ENCODE assay signal across 1 cellular context in the genomic region with DNA sequence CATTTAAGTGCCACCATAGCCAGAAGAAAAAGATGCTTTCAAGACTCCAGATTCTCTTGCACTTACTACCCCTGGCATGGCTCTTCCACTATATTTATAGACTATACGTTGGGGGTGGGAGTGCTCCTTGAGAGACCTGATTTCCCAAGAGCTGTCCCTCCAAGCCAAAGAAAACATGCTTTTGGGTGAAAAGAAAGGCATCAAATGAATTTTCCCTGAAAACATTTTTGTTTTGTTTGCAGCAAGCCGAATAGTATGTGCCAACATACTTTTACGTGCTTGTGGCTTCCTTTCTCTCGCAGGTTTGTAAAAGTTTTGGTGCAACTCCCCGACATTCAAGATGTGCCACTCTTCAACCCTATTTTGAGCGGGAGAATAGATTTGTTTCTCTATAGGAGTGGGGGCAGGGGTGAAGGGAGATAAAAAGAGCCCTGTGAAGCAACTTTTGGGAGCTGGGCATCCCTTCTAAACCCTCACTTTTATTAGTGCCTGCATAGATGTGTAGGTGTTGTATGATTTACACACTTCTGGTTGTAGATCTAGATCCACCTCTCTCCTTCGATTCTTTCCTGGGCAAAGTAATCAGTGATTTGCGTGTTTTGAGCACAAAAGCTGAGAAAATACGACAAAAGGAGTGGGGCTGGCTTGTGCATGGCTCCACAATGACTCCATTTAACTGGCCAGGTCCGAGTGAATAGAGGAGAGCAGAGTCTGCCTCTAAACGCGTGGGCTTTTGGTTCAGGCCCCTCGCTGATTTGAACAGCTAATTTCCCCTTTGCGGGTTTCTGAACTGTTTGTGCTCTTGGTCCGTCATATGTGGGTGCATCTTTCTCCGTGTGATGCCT.
TF ChIP-seq lines count a peak whose summit lies in the region.

No MANE protein-coding gene starts in this region.

TF ChIP-seq in H1, 55 proteins besides CTCF, POLR2A, EP300 and RAD21:
- TF ChIP-seq BCL11A (IDR thresholded peaks at IDR 0.05; ENCODE audit: low read depth in 2 of 2, low read length in 2 of 2) = no peak
- TF ChIP-seq SP1 (IDR thresholded peaks at IDR 0.05; ENCODE audit: low read depth, low read length) = no peak
- TF ChIP-seq CREB1 (IDR thresholded peaks at IDR 0.05) = no peak
- no peak for TF ChIP-seq SIN3A (conservative IDR thresholded peaks at IDR 0.05 in 1 of 2, IDR thresholded peaks at IDR 0.05 in 1 of 2; ENCODE audit: low read depth in 1 of 2, low read length in 2 of 2)
- TF ChIP-seq SIX5 (IDR thresholded peaks at IDR 0.05; ENCODE audit: low read depth, low read length) = no peak
- no peak for TF ChIP-seq POU5F1 (IDR thresholded peaks at IDR 0.05; ENCODE audit: low read depth, low read length)
- no peak for TF ChIP-seq EZH2 (IDR thresholded peaks at IDR 0.05; ENCODE audit: low read depth, low read length, severe bottlenecking)
